In the genomic region with DNA sequence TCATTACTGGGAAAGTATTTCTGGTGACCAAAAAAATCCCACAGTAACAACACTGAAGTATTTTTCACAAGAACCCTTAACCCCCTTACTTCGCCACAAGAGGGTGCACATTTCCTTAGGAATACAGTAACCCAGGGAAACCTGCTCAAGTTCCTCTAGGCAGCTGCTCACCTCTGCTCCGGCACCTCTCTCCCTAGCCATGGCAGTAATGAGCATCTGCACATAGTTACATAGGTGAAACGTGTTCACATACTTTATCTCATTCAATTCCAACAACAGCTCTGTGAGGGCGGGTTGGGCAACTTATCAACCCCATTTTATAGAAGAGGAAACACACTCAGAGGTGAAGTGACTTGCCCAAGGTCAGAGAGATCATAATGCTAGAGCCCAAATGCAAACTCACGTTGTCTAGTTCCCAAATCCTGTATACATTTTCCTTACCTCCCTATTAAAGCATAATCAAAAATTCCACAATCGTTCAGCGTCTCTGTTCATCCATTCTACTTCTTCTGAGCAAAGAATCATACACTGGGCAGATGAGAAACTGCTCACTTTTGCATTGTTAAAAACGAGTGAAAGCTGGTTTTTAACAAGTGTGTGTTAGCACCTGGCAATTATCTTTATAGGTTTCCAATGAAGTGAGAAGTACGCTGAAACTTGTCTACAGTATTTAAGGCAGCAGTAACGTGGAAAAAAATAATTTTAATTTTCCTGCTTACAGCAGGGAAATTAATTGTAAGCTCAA, we compare ENCODE assay signal across 8 cellular contexts.
DNase-seq lines count a peak whose midpoint lies in the region; ATAC-seq and TF ChIP-seq lines count a peak whose summit lies in the region.

No MANE protein-coding gene starts in this region.

- no peak for ATAC-seq in activated CD4-positive, alpha-beta T cell treated with anti-CD3 and anti-CD28 coated beads for 36 hours
- ATAC-seq in esophagus mucosa (peak; percentile 90), GM18517 (IDR thresholded peaks at IDR 0.05; ENCODE audit: unreplicated experiment) (no peak)

- no peaks in the 10 kb centered on the region for H3K4me1 Mint-ChIP-seq in activated CD4-positive, alpha-beta T cell treated with anti-CD3 and anti-CD28 coated beads for 36 hours
- H3K4me1 Mint-ChIP-seq in nephron progenitor cell: peaks cover 39% of the 10 kb centered on the region

- peak; percentile 37 for DNase-seq in activated CD4-positive, alpha-beta T cell treated with anti-CD3 and anti-CD28 coated beads for 36 hours
- no peak for DNase-seq in activated CD4-positive, alpha-beta T cell treated with anti-CD3 and anti-CD28 coated beads, Interleukin-2, amount 50 U/mL, for 4 hours
- DNase-seq in LNCaP clone FGC (ENCODE audit: low read depth) (peak; percentile 80), RKO (ENCODE audit: low spot score) (peak; percentile 83), nephron progenitor cell (peak; percentile 30)
- no peak for DNase-seq in stimulated activated naive CD4-positive, alpha-beta T cell (lab: John Stamatoyannopoulos, UW)

- no peak overlapping the region for H3K4me3 Mint-ChIP-seq in activated CD4-positive, alpha-beta T cell treated with anti-CD3 and anti-CD28 coated beads for 36 hours
- no peak overlapping the region for H3K4me3 Mint-ChIP-seq in nephron progenitor cell

- POLR2A ChIA-PET in activated CD4-positive, alpha-beta T cell treated with anti-CD3 and anti-CD28 coated beads for 36 hours (lab: Charles Lee): no interaction called here

- no peak overlapping the region for H3K4me3 ChIP-seq in LNCaP clone FGC (ENCODE audit: low read depth, low read length)

- no peak overlapping the region for H3K27ac Mint-ChIP-seq in activated CD4-positive, alpha-beta T cell treated with anti-CD3 and anti-CD28 coated beads for 36 hours
- H3K27ac Mint-ChIP-seq in nephron progenitor cell: peak overlapping the region; percentile 72

- H3K27me3 Mint-ChIP-seq in activated CD4-positive, alpha-beta T cell treated with anti-CD3 and anti-CD28 coated beads for 36 hours: peaks cover 10% of the 10 kb centered on the region
- no peaks in the 10 kb centered on the region for H3K27me3 Mint-ChIP-seq in nephron progenitor cell (ENCODE audit: low read depth, poor library complexity)

- TF ChIP-seq CTCF in LNCaP clone FGC (IDR thresholded peaks at IDR 0.05; ENCODE audit: control insufficient read depth, extremely low read depth, insufficient read depth) (peak; percentile 82), nephron progenitor cell (IDR thresholded peaks at IDR 0.05) (peak; percentile 56)

- intact Hi-C loops in activated CD4-positive, alpha-beta T cell treated with anti-CD3 and anti-CD28 coated beads for 36 hours (cut with DNase I, micrococcal nuclease): no loop called here

- CTCF ChIA-PET in activated CD4-positive, alpha-beta T cell treated with anti-CD3 and anti-CD28 coated beads for 36 hours (lab: Charles Lee): interaction anchor here (0.6 to 5.4 kb wide), 4 partner anchors 10 to 1498 kb away, joined by 3 to 28 read pairs (median 8); no protein-coding TSS in a partner anchor

- no peaks in the 10 kb centered on the region for H3K9me3 Mint-ChIP-seq in activated CD4-positive, alpha-beta T cell treated with anti-CD3 and anti-CD28 coated beads for 36 hours (ENCODE audit: low read depth)
- H3K9me3 Mint-ChIP-seq in nephron progenitor cell: no peaks in the 10 kb centered on the region

- H3K36me3 Mint-ChIP-seq in activated CD4-positive, alpha-beta T cell treated with anti-CD3 and anti-CD28 coated beads for 36 hours (ENCODE audit: low read depth): no peaks in the 10 kb centered on the region
- peaks cover 20% of the 10 kb centered on the region for H3K36me3 Mint-ChIP-seq in nephron progenitor cell (ENCODE audit: low read depth)

Comparison
In these comparisons a context has a peak if more than half of its experiments do, and no peak if none do; other contexts are left out.
1. DNase-seq: peak in activated CD4-positive, alpha-beta T cell treated with anti-CD3 and anti-CD28 coated beads for 36 hours (single experiment), LNCaP clone FGC (single experiment), RKO (single experiment) and nephron progenitor cell (single experiment); none in activated CD4-positive, alpha-beta T cell treated with anti-CD3 and anti-CD28 coated beads, Interleukin-2, amount 50 U/mL, for 4 hours (0 of 2) and stimulated activated naive CD4-positive, alpha-beta T cell (0 of 6).